Comparison of ENCODE assay signal across 8 cellular contexts in the genomic region with DNA sequence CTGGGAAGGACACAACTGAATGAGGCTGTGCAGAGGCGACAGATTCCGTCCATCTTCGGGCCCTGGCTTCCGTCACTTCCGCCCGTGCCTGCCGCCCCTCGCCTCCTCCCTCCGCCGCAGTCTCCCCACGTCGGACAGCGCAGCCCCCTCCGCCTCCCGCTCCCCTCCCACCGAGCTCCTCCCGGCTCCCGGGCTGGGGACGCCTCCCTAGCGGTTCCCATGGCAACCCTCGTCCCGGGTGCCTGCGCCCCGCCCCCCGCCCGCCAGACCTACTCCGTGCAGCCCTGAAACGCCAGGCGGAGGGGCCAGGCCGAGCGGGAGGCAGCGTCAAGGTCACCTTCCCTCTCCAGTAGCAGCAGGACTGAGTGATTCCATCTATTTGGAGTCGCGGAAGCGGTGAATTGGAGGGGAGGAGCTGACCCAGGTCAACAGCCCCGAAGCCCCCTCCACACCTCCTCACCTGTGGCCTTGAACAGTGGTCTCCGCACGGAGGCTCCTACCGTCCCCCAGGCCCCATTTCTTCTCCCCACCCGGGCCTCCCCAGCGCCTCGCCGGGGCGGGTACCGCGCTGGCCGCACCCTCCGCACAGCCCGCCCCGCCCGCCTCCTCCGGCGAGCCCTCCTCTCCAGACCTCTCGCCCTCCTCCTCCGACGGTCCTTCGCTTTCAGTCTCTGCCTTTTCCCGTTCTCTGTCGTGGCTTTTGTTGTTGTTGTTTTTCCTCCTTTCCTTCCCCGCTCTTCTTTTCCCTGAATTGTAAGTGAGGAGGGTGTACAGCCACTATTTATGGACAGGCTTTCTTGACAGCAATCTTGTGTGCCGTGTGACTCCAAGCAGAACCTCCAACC. TPM values are rescaled to one million over a fixed set of nuclear protein-coding genes. Genes with fewer than 3 reads are reported as not detected.
DNase-seq lines count a peak whose midpoint lies in the region; ATAC-seq, FAIRE-seq and TF ChIP-seq lines count a peak whose summit lies in the region.

No MANE protein-coding gene starts in this region.

- TSS peak; percentile 55 for BruUV-seq in GM12878 (replicated peaks; lab: Mats Ljungman, UMichigan)

- no peak for TF ChIP-seq EP300 in GM12878 (IDR thresholded peaks at IDR 0.05; ENCODE audit: borderline replicate concordance in 1 of 2, control insufficient read depth in 1 of 2, low read depth in 2 of 2, low read length in 2 of 2)

- in situ Hi-C loops in GM12878 (cut with MboI): no loop called here

- 0 out of 2 replicates have a peak, but pooled peaks cover 3% of the 10 kb centered on the region for H3K4me1 ChIP-seq in GM12878 (ENCODE audit: control insufficient read depth, insufficient read depth, low read length)
- no peaks in the 10 kb centered on the region for H3K4me1 ChIP-seq in psoas muscle

- POLR2A ChIA-PET in GM12878 (lab: Charles Lee): interaction anchor here (1.0 to 1.7 kb wide), 3 partner anchors 22 to 51 kb away, joined by 3 to 9 read pairs (median 3); a partner anchor contains a TSS

- FAIRE-seq in GM18507 (lab: Jason Lieb, UNC) (peak; percentile 85), GM12878 (lab: Jason Lieb, UNC) (peak; percentile 78)

- H3K27me3 Mint-ChIP-seq in T-helper 2 cell treated with Interferon-gamma antibody and Interleukin-4, amounts not matched to agents 5 μg/mL and 100 μg/mL, for 36 hours (ENCODE audit: low read depth): peaks cover 3% of the 10 kb centered on the region

- DNase-seq in A172 (ENCODE audit: low spot score) (peak; percentile 93), GM18507 (ENCODE audit: extremely low spot score, insufficient read length, low read depth) (peak; percentile 83), NCI-H1694 treated with DMSO at 0.1 percent for 48 hours (lab: John Stamatoyannopoulos, UW) (peak; percentile 86), GM12878 (ENCODE audit: low read depth, low spot score) (peak; percentile 64), hepatic stellate cell (ENCODE audit: low spot score) (peak; percentile 98), psoas muscle (peak; percentile 88 to 91)
- peak; percentile 68 for DNase-seq in T-helper 2 cell treated with Interferon-gamma antibody and Interleukin-4, amounts not matched to agents 5 μg/mL and 100 μg/mL, for 36 hours (ENCODE audit: low spot score)

- H3K9me3 Mint-ChIP-seq in T-helper 2 cell treated with Interferon-gamma antibody and Interleukin-4, amounts not matched to agents 5 μg/mL and 100 μg/mL, for 36 hours: no peaks in the 10 kb centered on the region

- H3K27me3 ChIP-seq in GM12878 (replicated peaks in 1 of 2; ENCODE audit: control insufficient read depth in 2 of 2, insufficient read depth in 2 of 2, low read length in 1 of 2) (no peaks in the 10 kb centered on the region), psoas muscle (ENCODE audit: insufficient read depth in 3 of 3, low read length in 2 of 3) (peaks cover 0 to 2% (median 0%) of the 10 kb centered on the region in 3 donors)

- H3K4me2 ChIP-seq in GM12878 (ENCODE audit: control insufficient read depth, insufficient read depth): peak overlapping the region; percentile 83

- WGBS in GM12878 (ENCODE audit: insufficient coverage, insufficient replicate concordance, low lambda C conversion rate, missing lambda C conversion rate): 0% methylated on average over 13 of the region's 61 CpGs
- 1% methylated on average over 60 to 61 of the region's 61 CpGs for WGBS in psoas muscle, 3 donors

- no peaks in the 10 kb centered on the region for H3K36me3 Mint-ChIP-seq in T-helper 2 cell treated with Interferon-gamma antibody and Interleukin-4, amounts not matched to agents 5 μg/mL and 100 μg/mL, for 36 hours (ENCODE audit: low read depth)

- H4K20me1 ChIP-seq in GM12878 (ENCODE audit: control insufficient read depth, insufficient read depth): no peaks in the 10 kb centered on the region

- H3K36me3 ChIP-seq in GM12878 (ENCODE audit: control insufficient read depth in 2 of 2, insufficient read depth in 2 of 2, low read length in 1 of 2) (no peaks in the 10 kb centered on the region; a peak in 2 of 4 replicates), psoas muscle (ENCODE audit: insufficient read depth in 1 of 2, low read depth in 1 of 2) (no peaks in the 10 kb centered on the region)

- H3K4me3 ChIP-seq in GM12878 (peak overlapping the region; percentile 83), psoas muscle (peak overlapping the region; percentile 83)

- peak overlapping the region; percentile 92 for H3K27ac Mint-ChIP-seq in T-helper 2 cell treated with Interferon-gamma antibody and Interleukin-4, amounts not matched to agents 5 μg/mL and 100 μg/mL, for 36 hours

- SMC1A ChIA-PET in GM12878 (lab: Charles Lee; ENCODE audit: uncharacterized antibody, unreplicated experiment): no interaction called here

- RAD21 ChIA-PET in GM12878 (lab: Charles Lee; ENCODE audit: unreplicated experiment): interaction anchor here (0.6 to 1.3 kb wide), 2 partner anchors 20 to 196 kb away, joined by 3 to 4 read pairs; a partner anchor contains a TSS

- peak overlapping the region; percentile 93 for H3K4me3 Mint-ChIP-seq in T-helper 2 cell treated with Interferon-gamma antibody and Interleukin-4, amounts not matched to agents 5 μg/mL and 100 μg/mL, for 36 hours

- intact Hi-C loops in GM12878 (cut with micrococcal nuclease; ENCODE audit: unreplicated experiment) (no loop called here), psoas muscle (cut with DNase I) (no loop called here)

- peaks cover 22% of the 10 kb centered on the region for H3K4me1 Mint-ChIP-seq in T-helper 2 cell treated with Interferon-gamma antibody and Interleukin-4, amounts not matched to agents 5 μg/mL and 100 μg/mL, for 36 hours (ENCODE audit: low read depth)

- peak; percentile 73 for ATAC-seq in HG02938 (IDR thresholded peaks at IDR 0.05; ENCODE audit: unreplicated experiment)
- ATAC-seq in GM12878: peak; percentile 89
- peak; percentile 73 to 86 (median 78) for ATAC-seq in psoas muscle

- no peak for TF ChIP-seq RAD21 in GM12878 (IDR thresholded peaks at IDR 0.05; ENCODE audit: insufficient read depth, low read depth, low read length)

- H3K79me2 ChIP-seq in GM12878 (ENCODE audit: control insufficient read depth, insufficient read depth, low read length): peaks cover 4% of the 10 kb centered on the region; the same call in 1 of the 2 replicates

- H3K9me3 ChIP-seq in GM12878 (replicated peaks; ENCODE audit: control insufficient read depth, insufficient read depth, low read length): no peaks in the 10 kb centered on the region
- H3K9me3 ChIP-seq in psoas muscle: no peaks in the 10 kb centered on the region

- no peak for TF ChIP-seq CTCF in GM12878 (IDR thresholded peaks at IDR 0.05 in 2 of 3, conservative IDR thresholded peaks at IDR 0.05 in 1 of 3; ENCODE audit: control insufficient read depth in 2 of 3, extremely low read depth in 1 of 3, insufficient read depth in 1 of 3, low read depth in 3 of 3, low read length in 3 of 3)
- no peak for TF ChIP-seq CTCF in psoas muscle (IDR thresholded peaks at IDR 0.05)

- CTCF ChIA-PET in GM12878 (lab: Yijun Ruan, JAX): interaction anchor here (0.8 to 3.6 kb wide), 2 partner anchors 17 to 24 kb away, joined by 3 to 27 read pairs; no protein-coding TSS in a partner anchor

- TF ChIP-seq POLR2A in GM12878 (IDR thresholded peaks at IDR 0.05; ENCODE audit: low read depth, low read length): no peak; the same call in 1 of the 2 replicates

- H2AFZ ChIP-seq in GM12878 (ENCODE audit: control insufficient read depth, low read depth, low read length): peak overlapping the region; percentile 73

- H3K27ac ChIP-seq in GM12878 (ENCODE audit: control insufficient read depth, insufficient read depth) (peak overlapping the region; percentile 73), psoas muscle (peak overlapping the region; percentile 71)

- H3K9ac ChIP-seq in GM12878 (ENCODE audit: control insufficient read depth, insufficient read depth, low read length): peak overlapping the region; percentile 70

RNA-seq across cellular contexts. Expression of a gene that starts 1.0 kb away (rescaled TPM):
- total RNA-seq in A172 (2014; rRNA removed; shearing (Covaris generic)): 28.5 and 45.1 TPM in 2 replicates
- total RNA-seq in GM12878 (2013; cell fraction: nucleolus; rRNA removed): 6.5 and 14.6 TPM in 2 replicates
- 9.1 and 10.5 TPM in 2 replicates for total RNA-seq in GM12878 (2014; rRNA removed)
- 6.9 and 8.9 TPM in 2 replicates for total RNA-seq in GM12878 (2014; rRNA removed; fragmentation: Illumina TruSeq; extraction: Trizol)
- 21.9 and 24.7 TPM in 2 replicates for total RNA-seq in GM12878 (2021)
- 8.1 TPM for polyA plus RNA-seq in GM12878 (2011; ENCODE audit: low read depth)
- polyA plus RNA-seq in GM12878 (2011; rRNA removed): 3.7 and 8.0 TPM in 2 replicates
- 23.6 and 25.3 TPM in 2 replicates for polyA plus RNA-seq in GM12878 (2011; cell fraction: cytosol; rRNA removed)
- polyA plus RNA-seq in GM12878 (2011; cell fraction: nucleus; rRNA removed): 11.4 and 15.6 TPM in 2 replicates
- 14.9 and 15.2 TPM in 2 replicates for polyA plus RNA-seq in GM12878 (2012)
- 14.6 and 16.9 TPM in 2 replicates for polyA plus RNA-seq in GM12878 (2014; fragmentation: Illumina TruSeq; extraction: Trizol)
- polyA plus RNA-seq in GM12878 (2014; fragmentation: Nextera tagmentation; extraction: Ambion mirVana): 1 to 10 TPM; 6.2 to 7.6 TPM
- 18.9 and 24.3 TPM in 2 replicates for polyA plus RNA-seq in GM12878 (2014; rRNA removed)
- 10 to 100 TPM; 26.4 to 32.4 TPM for polyA plus RNA-seq in GM12878 (2016; fragmentation: Nextera tagmentation; extraction: Ambion mirVana)
- 4.2 and 10.8 TPM in 2 replicates for polyA minus RNA-seq in GM12878 (2011; rRNA and poly(A)+ RNA removed)
- polyA minus RNA-seq in GM12878 (2011; cell fraction: cytosol; rRNA and poly(A)+ RNA removed): 5.3 and 7.7 TPM in 2 replicates
- 1.5 and 3.3 TPM in 2 replicates for polyA minus RNA-seq in GM12878 (2011; cell fraction: nucleus; rRNA and poly(A)+ RNA removed)
- 1 to 10 TPM; 3.0 to 5.0 (median 3.9) TPM for total RNA-seq in psoas muscle
- polyA plus RNA-seq in psoas muscle: 1 to 10 TPM; 1.6 to 3.4 (median 3.1) TPM

RNA-seq across cellular contexts. Expression of a gene that starts 22.5 kb away (rescaled TPM):
- 7.4 and 9.4 TPM in 2 replicates for total RNA-seq in A172 (2014; rRNA removed; shearing (Covaris generic))
- total RNA-seq in GM12878 (2013; cell fraction: nucleolus; rRNA removed): 4.6 and 5.9 TPM in 2 replicates
- total RNA-seq in GM12878 (2014; rRNA removed) (2.8 and 3.3 TPM in 2 replicates), GM12878 (2014; rRNA removed; fragmentation: Illumina TruSeq; extraction: Trizol) (0.92 and 1.1 TPM in 2 replicates), GM12878 (2021) (17.9 TPM in 2 replicates), psoas muscle (1 to 10 TPM; 1.2 to 5.7 (median 5.2) TPM)
- polyA plus RNA-seq in GM12878 (2011; ENCODE audit: low read depth): 1.5 TPM
- polyA plus RNA-seq in GM12878 (2011; rRNA removed) (1.1 and 1.7 TPM in 2 replicates), GM12878 (2014; fragmentation: Illumina TruSeq; extraction: Trizol) (1.5 and 3.2 TPM in 2 replicates), GM12878 (2014; fragmentation: Nextera tagmentation; extraction: Ambion mirVana) (under 1 TPM; 0.50 to 0.71 TPM), GM12878 (2014; rRNA removed) (5.0 and 7.5 TPM in 2 replicates), GM12878 (2016; fragmentation: Nextera tagmentation; extraction: Ambion mirVana) (1 to 10 TPM in 1 of 2 experiments, under 1 TPM in 1; 0.88 to 1.0 TPM), psoas muscle (1 to 10 TPM; 1.9 to 3.6 (median 2.3) TPM)
- 1.9 and 2.3 TPM in 2 replicates for polyA plus RNA-seq in GM12878 (2011; cell fraction: cytosol; rRNA removed)
- 6.6 and 7.6 TPM in 2 replicates for polyA plus RNA-seq in GM12878 (2011; cell fraction: nucleus; rRNA removed)
- 5.9 and 6.2 TPM in 2 replicates for polyA plus RNA-seq in GM12878 (2012)
- polyA minus RNA-seq in GM12878 (2011; rRNA and poly(A)+ RNA removed): 0.95 and 1.9 TPM in 2 replicates
- 2.4 and 2.6 TPM in 2 replicates for polyA minus RNA-seq in GM12878 (2011; cell fraction: cytosol; rRNA and poly(A)+ RNA removed)
- 1.9 and 3.3 TPM in 2 replicates for polyA minus RNA-seq in GM12878 (2011; cell fraction: nucleus; rRNA and poly(A)+ RNA removed)

RNA-seq across cellular contexts. Expression of a gene that starts 32.7 kb away (rescaled TPM):
- 23.2 and 25.6 TPM in 2 replicates for total RNA-seq in A172 (2014; rRNA removed; shearing (Covaris generic))
- 7.3 and 7.7 TPM in 2 replicates for total RNA-seq in GM12878 (2013; cell fraction: nucleolus; rRNA removed)
- total RNA-seq in GM12878 (2014; rRNA removed): 30.8 and 34.8 TPM in 2 replicates
- 10.9 and 11.5 TPM in 2 replicates for total RNA-seq in GM12878 (2014; rRNA removed; fragmentation: Illumina TruSeq; extraction: Trizol)
- total RNA-seq in GM12878 (2021): 24.7 and 27.3 TPM in 2 replicates
- polyA plus RNA-seq in GM12878 (2011; ENCODE audit: low read depth): 11.3 TPM
- 11.0 and 24.2 TPM in 2 replicates for polyA plus RNA-seq in GM12878 (2011; rRNA removed)
- 34.0 and 35.7 TPM in 2 replicates for polyA plus RNA-seq in GM12878 (2011; cell fraction: cytosol; rRNA removed)
- polyA plus RNA-seq in GM12878 (2011; cell fraction: nucleus; rRNA removed): 28.7 and 29.6 TPM in 2 replicates
- polyA plus RNA-seq in GM12878 (2012): 20.6 and 27.2 TPM in 2 replicates
- polyA plus RNA-seq in GM12878 (2014; fragmentation: Illumina TruSeq; extraction: Trizol): 11.9 and 12.1 TPM in 2 replicates
- polyA plus RNA-seq in GM12878 (2014; fragmentation: Nextera tagmentation; extraction: Ambion mirVana): 1 to 10 TPM; 2.2 to 8.6 TPM
- 23.3 and 28.2 TPM in 2 replicates for polyA plus RNA-seq in GM12878 (2014; rRNA removed)
- 10 to 100 TPM; 23.2 to 26.4 TPM for polyA plus RNA-seq in GM12878 (2016; fragmentation: Nextera tagmentation; extraction: Ambion mirVana)
- 21.1 and 31.7 TPM in 2 replicates for polyA minus RNA-seq in GM12878 (2011; rRNA and poly(A)+ RNA removed)
- polyA minus RNA-seq in GM12878 (2011; cell fraction: cytosol; rRNA and poly(A)+ RNA removed): 13.4 and 13.8 TPM in 2 replicates
- 5.4 and 8.8 TPM in 2 replicates for polyA minus RNA-seq in GM12878 (2011; cell fraction: nucleus; rRNA and poly(A)+ RNA removed)
- 1 to 10 TPM in 3 of 4 donors, under 1 TPM in 1; 0.78 to 7.7 (median 2.5) TPM for total RNA-seq in psoas muscle
- 10 to 100 TPM in 1 of 3 donors, 1 to 10 TPM in 1, under 1 TPM in 1; 0.74 to 16.3 (median 2.1) TPM for polyA plus RNA-seq in psoas muscle

RNA-seq across cellular contexts. Expression of a gene that starts 50.5 kb away (rescaled TPM):
- 12.9 and 18.2 TPM in 2 replicates for total RNA-seq in A172 (2014; rRNA removed; shearing (Covaris generic))
- total RNA-seq in GM12878 (2013; cell fraction: nucleolus; rRNA removed): 6.2 and 7.2 TPM in 2 replicates
- 36.1 TPM in 2 replicates for total RNA-seq in GM12878 (2014; rRNA removed)
- total RNA-seq in GM12878 (2014; rRNA removed; fragmentation: Illumina TruSeq; extraction: Trizol): 13.8 and 15.3 TPM in 2 replicates
- total RNA-seq in GM12878 (2021): 31.9 and 32.8 TPM in 2 replicates
- 9.0 TPM for polyA plus RNA-seq in GM12878 (2011; ENCODE audit: low read depth)
- polyA plus RNA-seq in GM12878 (2011; rRNA removed): 31.3 and 33.1 TPM in 2 replicates
- 26.4 and 31.8 TPM in 2 replicates for polyA plus RNA-seq in GM12878 (2011; cell fraction: cytosol; rRNA removed)
- 25.3 and 26.7 TPM in 2 replicates for polyA plus RNA-seq in GM12878 (2011; cell fraction: nucleus; rRNA removed)
- polyA plus RNA-seq in GM12878 (2012): 16.8 and 18.4 TPM in 2 replicates
- polyA plus RNA-seq in GM12878 (2014; fragmentation: Illumina TruSeq; extraction: Trizol): 20.2 and 21.9 TPM in 2 replicates
- polyA plus RNA-seq in GM12878 (2014; fragmentation: Nextera tagmentation; extraction: Ambion mirVana): 10 to 100 TPM in 1 of 2 experiments, 1 to 10 TPM in 1; 5.3 to 10.8 TPM
- polyA plus RNA-seq in GM12878 (2014; rRNA removed): 32.1 and 33.5 TPM in 2 replicates
- 10 to 100 TPM in 1 of 2 experiments, 1 to 10 TPM in 1; 7.7 to 14.1 TPM for polyA plus RNA-seq in GM12878 (2016; fragmentation: Nextera tagmentation; extraction: Ambion mirVana)
- 13.9 and 21.8 TPM in 2 replicates for polyA minus RNA-seq in GM12878 (2011; rRNA and poly(A)+ RNA removed)
- polyA minus RNA-seq in GM12878 (2011; cell fraction: cytosol; rRNA and poly(A)+ RNA removed): 12.0 and 12.3 TPM in 2 replicates
- polyA minus RNA-seq in GM12878 (2011; cell fraction: nucleus; rRNA and poly(A)+ RNA removed): 9.3 and 13.9 TPM in 2 replicates
- total RNA-seq in psoas muscle: 10 to 100 TPM in 1 of 4 donors, 1 to 10 TPM in 3; 9.3 to 10.2 (median 9.5) TPM
- polyA plus RNA-seq in psoas muscle: 1 to 10 TPM; 6.8 to 8.4 (median 7.9) TPM

RNA-seq across cellular contexts. Expression of a gene that starts 57.3 kb away (rescaled TPM):
- 3.1 and 3.8 TPM in 2 replicates for total RNA-seq in A172 (2014; rRNA removed; shearing (Covaris generic))
- total RNA-seq in GM12878 (2013; cell fraction: nucleolus; rRNA removed): 6.7 and 9.2 TPM in 2 replicates
- total RNA-seq in GM12878 (2014; rRNA removed): 1.0 and 1.4 TPM in 2 replicates
- total RNA-seq in GM12878 (2014; rRNA removed; fragmentation: Illumina TruSeq; extraction: Trizol): 1.4 and 1.8 TPM in 2 replicates
- total RNA-seq in GM12878 (2021): 7.4 and 8.4 TPM in 2 replicates
- 4.5 TPM for polyA plus RNA-seq in GM12878 (2011; ENCODE audit: low read depth)
- 3.2 and 4.3 TPM in 2 replicates for polyA plus RNA-seq in GM12878 (2011; rRNA removed)
- 2.7 and 3.7 TPM in 2 replicates for polyA plus RNA-seq in GM12878 (2011; cell fraction: cytosol; rRNA removed)
- polyA plus RNA-seq in GM12878 (2011; cell fraction: nucleus; rRNA removed): 4.7 and 6.5 TPM in 2 replicates
- polyA plus RNA-seq in GM12878 (2012): 5.0 and 6.3 TPM in 2 replicates
- 5.5 and 8.0 TPM in 2 replicates for polyA plus RNA-seq in GM12878 (2014; fragmentation: Illumina TruSeq; extraction: Trizol)
- polyA plus RNA-seq in GM12878 (2014; fragmentation: Nextera tagmentation; extraction: Ambion mirVana): 1 to 10 TPM; 2.3 to 2.4 TPM
- 8.6 and 9.0 TPM in 2 replicates for polyA plus RNA-seq in GM12878 (2014; rRNA removed)
- polyA plus RNA-seq in GM12878 (2016; fragmentation: Nextera tagmentation; extraction: Ambion mirVana): 1 to 10 TPM; 7.5 to 7.9 TPM
- 1.7 and 1.8 TPM in 2 replicates for polyA minus RNA-seq in GM12878 (2011; rRNA and poly(A)+ RNA removed)
- 1.2 TPM in 1 of 2 replicates, not detected in the other for polyA minus RNA-seq in GM12878 (2011; cell fraction: cytosol; rRNA and poly(A)+ RNA removed)
- 1.5 and 1.7 TPM in 2 replicates for polyA minus RNA-seq in GM12878 (2011; cell fraction: nucleus; rRNA and poly(A)+ RNA removed)
- total RNA-seq in psoas muscle: 1 to 10 TPM; 1.0 to 2.1 (median 1.5) TPM
- polyA plus RNA-seq in psoas muscle: 1 to 10 TPM; 1.3 to 2.1 (median 1.9) TPM

Comparison
In these comparisons a context has a peak if more than half of its experiments do, and no peak if none do; other contexts are left out.
1. Peak in every context shown above with its lines: DNase-seq, ATAC-seq, H3K4me3 ChIP-seq and H3K27ac ChIP-seq.